Comparison of ENCODE assay signal across 18 cellular contexts in the genomic region with DNA sequence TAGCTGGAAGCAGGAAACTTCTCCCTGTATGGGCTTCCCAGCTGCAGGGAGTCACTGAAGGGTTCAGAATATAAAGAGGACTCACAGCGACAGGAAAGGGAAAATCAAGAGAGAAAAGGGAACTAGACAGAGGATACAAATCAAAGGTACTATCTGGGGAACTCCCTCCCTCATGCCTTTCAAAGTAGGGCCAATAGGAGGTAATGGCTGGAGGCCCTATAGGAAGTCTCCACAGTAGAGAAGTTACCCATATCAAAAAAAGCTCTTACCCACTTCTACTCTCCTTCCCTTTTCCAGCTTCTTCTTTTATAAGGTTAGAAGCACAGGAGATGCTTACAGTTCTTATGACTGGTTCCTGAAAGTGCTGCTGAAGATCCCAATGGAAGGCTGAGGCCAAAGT. TPM values are rescaled to one million over a fixed set of nuclear protein-coding genes. Genes with fewer than 3 reads are reported as not detected.
DNase-seq lines count a peak whose midpoint lies in the region; ATAC-seq, FAIRE-seq and TF ChIP-seq lines count a peak whose summit lies in the region.
"Had no signal": no experiment of that assay in that cellular context is flagged by ENCODE, and none has a peak within 500 bp of the region (broad histone marks: within the 10 kb centered on the region; RNA-seq: fewer than 3 reads in every experiment).

No MANE protein-coding gene starts in this region.

- TF ChIP-seq CTCF in OCI-LY3 (IDR thresholded peaks at IDR 0.05; ENCODE audit: low read depth, low read length): no peak
- TF ChIP-seq CTCF in retinal pigment epithelial cell (conservative IDR thresholded peaks at IDR 0.05; ENCODE audit: low read depth, low read length): no peak
- no peak for TF ChIP-seq CTCF in MM.1S (IDR thresholded peaks at IDR 0.05; ENCODE audit: low read length)
- TF ChIP-seq CTCF in GM10248 (IDR thresholded peaks at IDR 0.05; ENCODE audit: control extremely low read depth, extremely low read depth, low read depth, missing control alignments): no peak

- no peaks in the 10 kb centered on the region for H3K9me2 ChIP-seq in MM.1S (replicated peaks; ENCODE audit: insufficient read depth, low read length)

- H3K79me2 ChIP-seq in OCI-LY3 (ENCODE audit: low read length) (no peaks in the 10 kb centered on the region), MM.1S (ENCODE audit: low read length) (no peaks in the 10 kb centered on the region)

- peaks cover 5 to 9% of the 10 kb centered on the region in 2 donors for H3K4me1 Mint-ChIP-seq in effector memory CD8-positive, alpha-beta T cell (ENCODE audit: low read depth in 2 of 2)
- H3K4me1 Mint-ChIP-seq: stimulated activated memory B cell treated with anti-CD40 and anti-IgM and Interleukin-4, amounts not matched to agents 10 μg/mL and 1 μg/mL and 100 μg/mL, for 72 hours had no signal

- no peaks in the 10 kb centered on the region for H3K9me3 ChIP-seq in OCI-LY3 (ENCODE audit: insufficient read depth, low read length)
- no peaks in the 10 kb centered on the region for H3K9me3 ChIP-seq in MM.1S (replicated peaks; ENCODE audit: insufficient read depth, low read length)
- H3K9me3 ChIP-seq: gastroesophageal sphincter had no signal

- no peaks in the 10 kb centered on the region for H3F3A ChIP-seq in MM.1S (ENCODE audit: insufficient read depth, low read length)

- H3K27me3 ChIP-seq in OCI-LY3 (ENCODE audit: low read depth, low read length) (peaks cover 8% of the 10 kb centered on the region; the same call in 1 of the 2 replicates), MM.1S (replicated peaks; ENCODE audit: insufficient read depth, low read length) (no peaks in the 10 kb centered on the region)
- H3K27me3 ChIP-seq: cardiac muscle cell, gastroesophageal sphincter had no signal

- H3K4me2 ChIP-seq in OCI-LY3 (ENCODE audit: low read length): peak overlapping the region; percentile 24
- H3K4me2 ChIP-seq in MM.1S (ENCODE audit: low read depth, low read length): no peak overlapping the region

- H2AFZ ChIP-seq in OCI-LY3 (ENCODE audit: low read depth, low read length) (no peak overlapping the region), MM.1S (ENCODE audit: low read length) (no peak overlapping the region)

- no peak for FAIRE-seq in frontal cortex (lab: Jason Lieb, UNC)
- FAIRE-seq: K562 had no signal

- POLR2A ChIA-PET in GM10248 (lab: Yijun Ruan, JAX): no interaction called here

- H3K27ac ChIP-seq in OCI-LY3 (ENCODE audit: low read length) (no peak overlapping the region), MM.1S (ENCODE audit: low read length) (no peak overlapping the region)
- H3K27ac ChIP-seq: cardiac muscle cell, gastroesophageal sphincter had no signal

- peak; percentile 46 for ATAC-seq in HG02678 (IDR thresholded peaks at IDR 0.05; ENCODE audit: unreplicated experiment)
- ATAC-seq in effector memory CD8-positive, alpha-beta T cell (replicated peaks): peak; percentile 44
- ATAC-seq in GM21528 (IDR thresholded peaks at IDR 0.05; ENCODE audit: low FRiP score, unreplicated experiment): no peak
- ATAC-seq: gastroesophageal sphincter; K562; stimulated activated memory B cell treated with anti-CD40 and anti-IgM and Interleukin-4, amounts not matched to agents 10 μg/mL and 1 μg/mL and 100 μg/mL, for 72 hours had no signal

- no peaks in the 10 kb centered on the region for H4K20me1 ChIP-seq in OCI-LY3 (ENCODE audit: insufficient read depth, low read length)
- no peaks in the 10 kb centered on the region for H4K20me1 ChIP-seq in MM.1S (ENCODE audit: insufficient read depth, low read length)

- no peak overlapping the region for H3K27ac Mint-ChIP-seq in effector memory CD8-positive, alpha-beta T cell
- H3K27ac Mint-ChIP-seq: activated naive CD8-positive, alpha-beta T cell; stimulated activated memory B cell treated with anti-CD40 and anti-IgM and Interleukin-4, amounts not matched to agents 10 μg/mL and 1 μg/mL and 100 μg/mL, for 72 hours had no signal

- no peak for DNase-seq in effector memory CD8-positive, alpha-beta T cell
- no peak for DNase-seq in retinal pigment epithelial cell (ENCODE audit: low read depth)
- DNase-seq in MM.1S: no peak
- DNase-seq in frontal cortex (ENCODE audit: low spot score in 2 of 2): no peak
- no peak for DNase-seq in GM10248 (ENCODE audit: extremely low spot score)
- DNase-seq: activated CD8-positive, alpha-beta memory T cell treated with anti-CD3 and anti-CD28 coated beads, Interleukin-2, amount 50 U/mL, for 4 hours; CD4-positive, alpha-beta memory T cell; islet precursor cell; NCI-H1694; stimulated activated CD4-positive, alpha-beta T cell treated with anti-CD3 and anti-CD28 coated beads, Interleukin-4, amount 100 ng/mL, for 24 hours had no signal

- H3K36me3 Mint-ChIP-seq in effector memory CD8-positive, alpha-beta T cell (ENCODE audit: insufficient read depth): no peaks in the 10 kb centered on the region
- H3K36me3 Mint-ChIP-seq: activated naive CD8-positive, alpha-beta T cell; CD4-positive, alpha-beta memory T cell; stimulated activated memory B cell treated with anti-CD40 and anti-IgM and Interleukin-4, amounts not matched to agents 10 μg/mL and 1 μg/mL and 100 μg/mL, for 72 hours had no signal

- H3K9me3 Mint-ChIP-seq in effector memory CD8-positive, alpha-beta T cell: no peaks in the 10 kb centered on the region

- H3K9ac ChIP-seq in OCI-LY3 (ENCODE audit: low read length) (no peak overlapping the region), MM.1S (ENCODE audit: low read length) (no peak overlapping the region)

- CTCF ChIA-PET in GM10248 (lab: Yijun Ruan, JAX): interaction anchor here (0.9 kb wide), 1 partner anchor 16 kb away, joined by 3 read pairs; no protein-coding TSS in a partner anchor

- H3K4me1 ChIP-seq in OCI-LY3 (ENCODE audit: low read length) (peaks cover 16% of the 10 kb centered on the region), MM.1S (ENCODE audit: low read length) (no peaks in the 10 kb centered on the region)
- H3K4me1 ChIP-seq: gastroesophageal sphincter had no signal

- H3K4me3 ChIP-seq in OCI-LY3 (ENCODE audit: low read length) (no peak overlapping the region), retinal pigment epithelial cell (ENCODE audit: low read length) (peak overlapping the region; percentile 3), MM.1S (ENCODE audit: low read length) (no peak overlapping the region)
- H3K4me3 ChIP-seq: cardiac muscle cell, K562 had no signal

- H3K27me3 Mint-ChIP-seq in effector memory CD8-positive, alpha-beta T cell: peaks cover 0 to 12% of the 10 kb centered on the region in 2 donors
- H3K27me3 Mint-ChIP-seq: activated naive CD8-positive, alpha-beta T cell had no signal

- no peak overlapping the region for H3K4me3 Mint-ChIP-seq in effector memory CD8-positive, alpha-beta T cell
- H3K4me3 Mint-ChIP-seq: activated naive CD8-positive, alpha-beta T cell; CD4-positive, alpha-beta memory T cell; stimulated activated memory B cell treated with anti-CD40 and anti-IgM and Interleukin-4, amounts not matched to agents 10 μg/mL and 1 μg/mL and 100 μg/mL, for 72 hours had no signal

- H3K36me3 ChIP-seq in OCI-LY3 (replicated peaks; ENCODE audit: low read depth, low read length): no peaks in the 10 kb centered on the region
- H3K36me3 ChIP-seq in MM.1S (replicated peaks; ENCODE audit: insufficient read depth, low read length): no peaks in the 10 kb centered on the region
- H3K36me3 ChIP-seq: cardiac muscle cell, gastroesophageal sphincter had no signal

RNA-seq across cellular contexts. Expression of a gene that starts 43.5 kb away (rescaled TPM):
- 1.2 TPM for total RNA-seq in frontal cortex
